ENCODE assay signal across 21 cellular contexts in the genomic region with DNA sequence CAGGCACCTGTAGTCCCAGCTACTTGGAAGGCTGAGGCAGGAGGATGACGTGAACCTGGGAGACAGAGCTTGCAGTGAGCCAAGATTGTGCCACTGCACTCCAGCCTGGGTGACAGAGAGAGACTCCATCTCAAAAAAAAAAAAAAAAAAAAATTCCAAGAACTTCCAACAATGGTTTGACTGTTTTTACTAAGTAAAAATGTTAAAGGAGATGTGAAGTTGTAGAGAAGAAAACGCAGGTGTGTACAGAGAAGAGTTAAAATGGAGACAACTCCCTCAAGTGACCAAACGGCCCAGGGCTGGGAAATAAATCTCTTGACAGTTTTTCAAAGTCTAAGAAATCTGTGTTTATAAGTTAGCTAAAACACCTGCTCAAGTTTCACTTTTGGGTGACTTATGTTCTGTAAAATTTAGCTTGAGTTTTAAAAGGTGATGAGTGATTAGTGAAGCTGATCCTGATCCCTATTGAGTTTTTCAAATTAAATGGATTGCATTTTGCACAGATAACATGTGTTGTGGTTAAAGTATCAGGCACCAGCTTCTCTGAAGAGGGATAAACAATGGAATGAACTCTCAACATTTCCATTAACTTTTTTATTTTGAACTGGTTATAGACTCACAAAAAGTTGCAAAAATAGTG.
DNase-seq lines count a peak whose midpoint lies in the region; ATAC-seq, FAIRE-seq and TF ChIP-seq lines count a peak whose summit lies in the region.
"Had no signal": no experiment of that assay in that cellular context is flagged by ENCODE, and none has a peak within 500 bp of the region (broad histone marks: within the 10 kb centered on the region; RNA-seq: fewer than 3 reads in every experiment).

No MANE protein-coding gene starts in this region.

- peak; percentile 36 for ATAC-seq in GM12878
- ATAC-seq in GM21619 (IDR thresholded peaks at IDR 0.05; ENCODE audit: unreplicated experiment): no peak
- ATAC-seq in WTC11: no peak

- RAD21 ChIA-PET in GM12878 (lab: Charles Lee; ENCODE audit: unreplicated experiment): interaction anchor here (0.8 to 1.6 kb wide), 2 partner anchors 795 to 835 kb away, joined by 3 to 4 read pairs; no protein-coding TSS in a partner anchor

- H3K4me3 Mint-ChIP-seq in nephron progenitor cell (peak overlapping the region; percentile 37), WTC11 (no peak overlapping the region)
- H3K4me3 Mint-ChIP-seq: CD4-positive, alpha-beta T cell; HFFc6; IgD-negative memory B cell had no signal

- no peak overlapping the region for H2AFZ ChIP-seq in GM12878 (ENCODE audit: control insufficient read depth, low read depth, low read length)
- H2AFZ ChIP-seq: GM23248 had no signal

- H3K36me3 ChIP-seq in A673 (ENCODE audit: insufficient read depth, low read length, poor library complexity, severe bottlenecking) (no peaks in the 10 kb centered on the region), HEK293 (ENCODE audit: control insufficient read depth in 2 of 2, insufficient read depth in 1 of 2, low read length in 2 of 2) (no peaks in the 10 kb centered on the region), GM12878 (ENCODE audit: control insufficient read depth in 2 of 2, insufficient read depth in 2 of 2, low read length in 1 of 2) (no peaks in the 10 kb centered on the region)

- H3K4me3 ChIP-seq in A673 (ENCODE audit: low read depth, low read length, poor library complexity, severe bottlenecking) (no peak overlapping the region), HEK293 (ENCODE audit: low read depth, low read length) (no peak overlapping the region), GM12878 (no peak overlapping the region)
- H3K4me3 ChIP-seq: GM23248 had no signal

- TF ChIP-seq CTCF in A673 (conservative IDR thresholded peaks at IDR 0.05; ENCODE audit: low read depth, low read length) (no peak), HEK293 (tag by site-specific recombination; IDR thresholded peaks at IDR 0.05) (no peak), GM12878 (IDR thresholded peaks at IDR 0.05 in 2 of 3, conservative IDR thresholded peaks at IDR 0.05 in 1 of 3; ENCODE audit: control insufficient read depth in 2 of 3, extremely low read depth in 1 of 3, insufficient read depth in 1 of 3, low read depth in 3 of 3, low read length in 3 of 3) (no peak), nephron progenitor cell (IDR thresholded peaks at IDR 0.05) (no peak), WTC11 (IDR thresholded peaks at IDR 0.05) (no peak)

- DNase-seq in A673 (ENCODE audit: low spot score) (no peak), GM12878 (ENCODE audit: low read depth, low spot score) (no peak), nephron progenitor cell (no peak), NCI-H1694 (lab: John Stamatoyannopoulos, UW) (no peak), WTC11 (ENCODE audit: low spot score) (no peak)
- DNase-seq in activated CD4-positive, alpha-beta T cell treated with anti-CD3 and anti-CD28 coated beads, Interleukin-2, amount 50 U/mL, for 4 hours: no peak
- DNase-seq: 8988T; ACHN; C1 segment of cervical spinal cord; CD4-positive, alpha-beta T cell; DMS153; DMS79 treated with DMSO at 0.1 percent for 48 hours; EL; GM23248; H7; HFFc6 had no signal

- no peaks in the 10 kb centered on the region for H3K79me2 ChIP-seq in GM12878 (ENCODE audit: control insufficient read depth, insufficient read depth, low read length)

- in situ Hi-C loops in GM12878 (cut with MboI): no loop called here

- H3K27ac ChIP-seq in A673 (ENCODE audit: low read depth, low read length, poor library complexity, severe bottlenecking) (peak overlapping the region; percentile 64), HEK293 (ENCODE audit: extremely low read depth, low read depth, low read length) (no peak overlapping the region), GM12878 (ENCODE audit: control insufficient read depth, insufficient read depth) (no peak overlapping the region)
- H3K27ac ChIP-seq: GM23248, KMS-11 had no signal

- CTCF ChIA-PET in A673 (lab: Charles Lee): no interaction called here
- CTCF ChIA-PET in HEK293 (lab: Yijun Ruan, JAX): interaction anchor here (0.6 kb wide), 1 partner anchor 86 kb away, joined by 3 read pairs; no protein-coding TSS in a partner anchor
- CTCF ChIA-PET in GM12878 (lab: Yijun Ruan, JAX): interaction anchor here (0.6 kb wide), 1 partner anchor 74 kb away, joined by 3 read pairs; no protein-coding TSS in a partner anchor
- CTCF ChIA-PET in WTC11 (lab: Charles Lee): no interaction called here

- TF ChIP-seq RAD21 in GM12878 (IDR thresholded peaks at IDR 0.05; ENCODE audit: insufficient read depth, low read depth, low read length): no peak

- peaks cover 6% of the 10 kb centered on the region for H3K9me3 ChIP-seq in A673 (ENCODE audit: low read depth, low read length, poor library complexity, severe bottlenecking)
- H3K9me3 ChIP-seq in HEK293 (ENCODE audit: control insufficient read depth, insufficient read depth, low read depth, low read length): no peaks in the 10 kb centered on the region
- H3K9me3 ChIP-seq in GM12878 (replicated peaks; ENCODE audit: control insufficient read depth, insufficient read depth, low read length): no peaks in the 10 kb centered on the region

- peaks cover 32% of the 10 kb centered on the region for H3K4me1 Mint-ChIP-seq in nephron progenitor cell
- H3K4me1 Mint-ChIP-seq in WTC11: no peaks in the 10 kb centered on the region
- H3K4me1 Mint-ChIP-seq: IgD-negative memory B cell had no signal

- H3K27me3 ChIP-seq in A673 (replicated peaks; ENCODE audit: insufficient read depth, low read depth, low read length, poor library complexity) (no peaks in the 10 kb centered on the region), GM12878 (replicated peaks in 1 of 2; ENCODE audit: control insufficient read depth in 2 of 2, insufficient read depth in 2 of 2, low read length in 1 of 2) (no peaks in the 10 kb centered on the region)

- H3K27me3 Mint-ChIP-seq in nephron progenitor cell (ENCODE audit: low read depth, poor library complexity) (no peaks in the 10 kb centered on the region), WTC11 (ENCODE audit: low read depth) (no peaks in the 10 kb centered on the region)

- SMC1A ChIA-PET in GM12878 (lab: Charles Lee; ENCODE audit: uncharacterized antibody, unreplicated experiment): interaction anchor here (0.6 kb wide), 1 partner anchor 915 kb away, joined by 3 read pairs; no protein-coding TSS in a partner anchor

- WGBS in GM12878 (ENCODE audit: insufficient coverage, insufficient replicate concordance, low lambda C conversion rate, missing lambda C conversion rate): 9% methylated on average over 3 of the region's 3 CpGs

- no TSS peak for BruUV-seq in A673 (replicated peaks; lab: Mats Ljungman, UMichigan)
- BruUV-seq in GM12878 (replicated peaks; lab: Mats Ljungman, UMichigan): no TSS peak

- peaks cover 25% of the 10 kb centered on the region for H3K9me3 Mint-ChIP-seq in nephron progenitor cell
- H3K9me3 Mint-ChIP-seq in WTC11: no peaks in the 10 kb centered on the region
- H3K9me3 Mint-ChIP-seq: HFFc6, IgD-negative memory B cell had no signal

- no peak for TF ChIP-seq POLR2A in GM12878 (IDR thresholded peaks at IDR 0.05; ENCODE audit: low read depth, low read length)

- FAIRE-seq in GM12878 (lab: Jason Lieb, UNC): no peak
- FAIRE-seq: G401.6 had no signal

- H3K36me3 Mint-ChIP-seq in nephron progenitor cell (ENCODE audit: low read depth) (peaks cover 16% of the 10 kb centered on the region), WTC11 (no peaks in the 10 kb centered on the region)
- H3K36me3 Mint-ChIP-seq: IgD-negative memory B cell had no signal

- no peak overlapping the region for H3K9ac ChIP-seq in GM12878 (ENCODE audit: control insufficient read depth, insufficient read depth, low read length)
- H3K9ac ChIP-seq: GM23248, KMS-11 had no signal

- H3K4me1 ChIP-seq in A673 (ENCODE audit: insufficient read depth, low read length, poor library complexity, severe bottlenecking) (peaks cover 52% of the 10 kb centered on the region), HEK293 (ENCODE audit: control insufficient read depth, insufficient read depth, low read length) (peaks cover 2% of the 10 kb centered on the region; the same call in 1 of the 2 replicates), GM12878 (ENCODE audit: control insufficient read depth, insufficient read depth, low read length) (no peaks in the 10 kb centered on the region)

- no peak for TF ChIP-seq EP300 in GM12878 (IDR thresholded peaks at IDR 0.05; ENCODE audit: borderline replicate concordance in 1 of 2, control insufficient read depth in 1 of 2, low read depth in 2 of 2, low read length in 2 of 2)

- no peak overlapping the region for H3K27ac Mint-ChIP-seq in nephron progenitor cell
- H3K27ac Mint-ChIP-seq in WTC11: no peak overlapping the region
- H3K27ac Mint-ChIP-seq: CD4-positive, alpha-beta T cell; HFFc6; IgD-negative memory B cell had no signal

- intact Hi-C loops in A673 (cut with micrococcal nuclease; ENCODE audit: unreplicated experiment): no loop called here
- intact Hi-C loops in GM12878 (cut with micrococcal nuclease; ENCODE audit: unreplicated experiment): no loop called here

- no peaks in the 10 kb centered on the region for H4K20me1 ChIP-seq in GM12878 (ENCODE audit: control insufficient read depth, insufficient read depth)

- POLR2A ChIA-PET in A673 (lab: Charles Lee; ENCODE audit: low non-redundant PET): interaction anchor here (0.6 kb wide), 1 partner anchor 1752 kb away, joined by 14 read pairs; no protein-coding TSS in a partner anchor
- POLR2A ChIA-PET in HEK293 (lab: Yijun Ruan, JAX): no interaction called here
- POLR2A ChIA-PET in GM12878 (lab: Charles Lee): interaction anchor here (0.7 kb wide), 1 partner anchor 168 kb away, joined by 5 read pairs; no protein-coding TSS in a partner anchor
- POLR2A ChIA-PET in WTC11 (lab: Charles Lee): interaction anchor here (0.7 kb wide), 1 partner anchor 396 kb away, joined by 5 read pairs; no protein-coding TSS in a partner anchor

- no peak overlapping the region for H3K4me2 ChIP-seq in GM12878 (ENCODE audit: control insufficient read depth, insufficient read depth)
- H3K4me2 ChIP-seq: KMS-11 had no signal

TF ChIP-seq in HEK293, 187 proteins besides CTCF, POLR2A, EP300 and RAD21 (continues in another document):
- peak; percentile 94 for TF ChIP-seq FEZF1 (tag by site-specific recombination; IDR thresholded peaks at IDR 0.05)
- peak; percentile 86 for TF ChIP-seq OVOL3 (tag by site-specific recombination; IDR thresholded peaks at IDR 0.05)
- no peak for TF ChIP-seq ZNF404 (tag by site-specific recombination; IDR thresholded peaks at IDR 0.05)

TF ChIP-seq in GM12878, 131 proteins besides CTCF, POLR2A, EP300 and RAD21 (continues in another document):
- TF ChIP-seq IKZF2 (IDR thresholded peaks at IDR 0.05) (no peak), NBN (IDR thresholded peaks at IDR 0.05) (no peak)

Comparison
In these comparisons a context has a peak if more than half of its experiments do, and no peak if none do; other contexts are left out.
1. CTCF ChIA-PET loops: an anchor here in HEK293 (0.6 kb wide) and GM12878 (0.6 kb wide); none called in A673 and WTC11.